Comparison of ENCODE assay signal across 8 cellular contexts in genomic region chr17:43832976-43833829, GRCh38. TPM values are rescaled to one million over a fixed set of nuclear protein-coding genes. Genes with fewer than 3 reads are reported as not detected.
DNase-seq lines count a peak whose midpoint lies in the region; ATAC-seq and TF ChIP-seq lines count a peak whose summit lies in the region.

Gene MPP3, minus strand, starts transcription at chr17:43833146. Its CDS starts 1,240 bp downstream, at chr17:43831906.

- H3K36me3 Mint-ChIP-seq in endothelial cell (ENCODE audit: low read depth, unreplicated experiment) (peaks cover 4% of the 10 kb centered on the region), memory B cell (no peaks in the 10 kb centered on the region)

- H3K27me3 Mint-ChIP-seq in endothelial cell (ENCODE audit: unreplicated experiment), result peaks cover 8% of the 10 kb centered on the region
- peaks cover 22% of the 10 kb centered on the region for H3K27me3 Mint-ChIP-seq in memory B cell

- DNase-seq in NCI-H524 (lab: John Stamatoyannopoulos, UW), result peak; percentile 37 to 68
- no peak for DNase-seq in NCI-H524 treated with DMSO at 0.1 percent for 48 hours (lab: John Stamatoyannopoulos, UW)
- peak; percentile 26 for DNase-seq in NCI-H446 treated with DMSO at 0.1 percent for 48 hours (lab: John Stamatoyannopoulos, UW)
- peak; percentile 55 for DNase-seq in activated CD8-positive, alpha-beta memory T cell treated with anti-CD3 and anti-CD28 coated beads, Interleukin-2, amount 50 U/mL, for 4 hours
- peak; percentile 48 for DNase-seq in endothelial cell (ENCODE audit: low spot score)
- peak in 1 of 2 donors; percentile 31 for DNase-seq in memory B cell (ENCODE audit: low spot score in 2 of 2)
- DNase-seq in stimulated activated CD8-positive, alpha-beta memory T cell treated with anti-CD3 and anti-CD28 coated beads, Interleukin-12 subunit alpha, Interleukin-12 subunit beta, amount 100 ng/mL, for 1 hour (ENCODE audit: low read depth), result peak; percentile 26

- H3K4me1 Mint-ChIP-seq in endothelial cell (ENCODE audit: unreplicated experiment) (peaks cover 16% of the 10 kb centered on the region), memory B cell (peaks cover 9% of the 10 kb centered on the region)

- H3K4me3 Mint-ChIP-seq in endothelial cell (ENCODE audit: unreplicated experiment) (peak within 1 kb of the TSS; percentile 88), memory B cell (peak within 1 kb of the TSS; percentile 79)

- ATAC-seq in memory B cell (ENCODE audit: low read depth) (peak; percentile 78), HG02798 (IDR thresholded peaks at IDR 0.05; ENCODE audit: poor library complexity, unreplicated experiment) (no peak)

- H3K9me3 Mint-ChIP-seq in endothelial cell (ENCODE audit: unreplicated experiment), result peaks cover 12% of the 10 kb centered on the region
- H3K9me3 Mint-ChIP-seq in memory B cell, result no peaks in the 10 kb centered on the region

- no peak for TF ChIP-seq CTCF in endothelial cell (IDR thresholded peaks at IDR 0.05; ENCODE audit: unreplicated experiment)

- H3K27ac Mint-ChIP-seq in endothelial cell (ENCODE audit: unreplicated experiment) (no peak within 1 kb of the TSS), memory B cell (no peak within 1 kb of the TSS)

RNA-seq across cellular contexts. Expression of gene MPP3, which starts in this region (rescaled TPM):
- total RNA-seq in endothelial cell (ENCODE audit: unreplicated experiment), result 5.2 TPM
